ENCODE assay signal across 8 cellular contexts in the genomic region with DNA sequence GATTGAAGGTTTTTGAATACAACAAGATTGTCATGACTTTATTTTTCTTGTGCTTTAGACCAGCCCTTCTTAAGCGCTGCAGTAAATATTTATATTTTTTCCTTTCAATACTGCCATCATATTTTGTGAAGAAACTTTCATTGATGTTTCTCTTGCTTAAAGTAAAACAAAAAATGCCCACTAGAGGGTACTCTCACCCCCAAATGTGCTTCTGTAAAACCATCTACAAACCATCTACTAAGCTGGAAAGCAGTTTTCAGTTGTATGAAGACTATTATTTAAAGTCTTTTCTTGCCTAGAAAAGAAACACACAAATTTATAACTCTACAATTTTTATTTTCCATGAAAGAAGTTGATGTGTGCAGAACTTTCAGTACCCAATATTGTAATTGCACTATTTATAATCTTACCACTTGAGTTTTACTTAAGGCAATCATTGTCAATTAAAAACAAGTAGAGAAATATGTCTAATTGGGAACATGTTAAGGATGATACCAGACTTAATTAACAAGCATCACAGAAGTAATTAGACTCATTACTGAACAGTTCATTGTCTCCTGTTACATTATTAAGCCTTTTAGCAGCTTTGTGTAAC. TPM values are rescaled to one million over a fixed set of nuclear protein-coding genes. Genes with fewer than 3 reads are reported as not detected.
DNase-seq lines count a peak whose midpoint lies in the region; ATAC-seq and TF ChIP-seq lines count a peak whose summit lies in the region.

No MANE protein-coding gene starts in this region.

- no peaks in the 10 kb centered on the region for H3K4me1 ChIP-seq in BE2C
- no peaks in the 10 kb centered on the region for H3K4me1 ChIP-seq in uterus

- peak; percentile 53 for TF ChIP-seq CTCF in BE2C (IDR thresholded peaks at IDR 0.05; ENCODE audit: low read depth, low read length)
- TF ChIP-seq CTCF in VCaP (conservative IDR thresholded peaks at IDR 0.05) = peak; percentile 81
- TF ChIP-seq CTCF in uterus (IDR thresholded peaks at IDR 0.05) = peak; percentile 48 to 57 (median 56)

- H3K27me3 ChIP-seq in BE2C (no peaks in the 10 kb centered on the region), uterus (no peaks in the 10 kb centered on the region)

- DNase-seq in BE2C = no peak
- DNase-seq in MV-4-11 (lab: John Stamatoyannopoulos, UW) = peak; percentile 51
- peak; percentile 59 for DNase-seq in iris pigment epithelial cell (ENCODE audit: low read depth)
- no peak for DNase-seq in uterus
- DNase-seq in OCI-M2 (lab: John Stamatoyannopoulos, UW; ENCODE audit: unreplicated experiment) = no peak
- no peak for DNase-seq in stimulated activated naive CD4-positive, alpha-beta T cell treated with Interleukin-2 at 50 U/mL for 16 hours (lab: John Stamatoyannopoulos, UW)

- intact Hi-C loops in uterus (cut with DNase I; ENCODE audit: low total_unique reads) = no loop called here

- H3K4me3 ChIP-seq in BE2C (ENCODE audit: low read depth, low read length) (no peak overlapping the region), uterus (no peak overlapping the region)

- peak; percentile 48 for ATAC-seq in GM18861 (IDR thresholded peaks at IDR 0.05; ENCODE audit: unreplicated experiment)

- no peak for TF ChIP-seq POLR2A in uterus (IDR thresholded peaks at IDR 0.05)

- H3K9me3 ChIP-seq in BE2C (no peaks in the 10 kb centered on the region), uterus (no peaks in the 10 kb centered on the region)

- H3K27ac ChIP-seq in VCaP (no peak overlapping the region), uterus (peak overlapping the region; percentile 47 to 62)

- H3K36me3 ChIP-seq in BE2C (no peaks in the 10 kb centered on the region), uterus (no peaks in the 10 kb centered on the region)

RNA-seq across cellular contexts. Expression of a gene that starts 10.7 kb away (rescaled TPM):
- polyA plus RNA-seq in BE2C (2012; ENCODE audit: insufficient read depth, insufficient read length, low read depth) = 0.86 TPM
- total RNA-seq in uterus = 10 to 100 TPM; 55.0 to 87.0 (median 57.9) TPM

RNA-seq across cellular contexts. Expression of a gene that starts 10.7 kb away (rescaled TPM):
- 4.5 TPM for polyA plus RNA-seq in BE2C (2012; ENCODE audit: insufficient read depth, insufficient read length, low read depth)
- 10 to 100 TPM; 18.4 to 91.9 (median 68.6) TPM for total RNA-seq in uterus

Comparison
In these comparisons a context has a peak if more than half of its experiments do, and no peak if none do; other contexts are left out.
1. DNase-seq: peak in MV-4-11 (single experiment) and iris pigment epithelial cell (single experiment); none in BE2C (single experiment), uterus (0 of 2), OCI-M2 (single experiment) and stimulated activated naive CD4-positive, alpha-beta T cell treated with Interleukin-2 at 50 U/mL for 16 hours (single experiment).
2. Peak in every context shown above with its lines, with median percentiles within 50 percentile points of each other: CTCF ChIP-seq.